ENCODE assay signal across 1 cellular context in the genomic region with DNA sequence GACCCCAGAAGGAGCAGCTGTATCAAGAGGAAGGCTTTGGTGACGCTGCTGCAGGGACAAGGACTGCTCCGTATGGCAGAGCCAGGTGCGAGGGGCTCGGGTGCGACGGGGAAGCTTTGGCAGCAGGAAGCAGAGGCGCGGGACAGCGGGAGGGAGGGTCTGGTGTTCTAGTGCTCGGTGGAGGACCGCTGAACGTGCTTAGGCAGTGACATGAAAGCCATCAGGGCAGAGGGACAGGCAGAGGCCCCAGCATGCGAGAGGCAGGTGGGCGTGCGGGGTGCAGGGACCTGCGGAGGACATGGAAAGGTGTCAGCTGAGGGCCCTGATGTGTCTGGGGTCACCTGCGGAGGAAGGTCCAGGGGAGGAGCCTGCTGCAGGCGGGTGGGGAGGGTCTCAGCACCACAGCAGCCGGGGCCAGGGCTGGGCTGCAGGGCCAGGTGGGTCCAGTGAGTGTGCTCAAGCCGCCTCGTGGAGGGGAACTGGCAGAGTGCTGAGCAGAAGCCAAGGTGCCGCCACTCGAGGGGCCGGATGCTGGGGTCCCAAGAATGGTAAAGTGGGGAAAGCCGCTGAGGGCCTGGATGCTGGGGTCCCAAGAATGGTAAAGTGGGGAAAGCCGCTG.
TF ChIP-seq lines count a peak whose summit lies in the region.

No MANE protein-coding gene starts in this region.

TF ChIP-seq in H1, 55 proteins besides CTCF, POLR2A, EP300 and RAD21:
- TF ChIP-seq RXRA (IDR thresholded peaks at IDR 0.05; ENCODE audit: insufficient read depth, low read depth, low read length) (no peak), GABPA (IDR thresholded peaks at IDR 0.05; ENCODE audit: borderline replicate concordance, insufficient read depth, low read length) (no peak), ZNF274 (IDR thresholded peaks at IDR 0.05; ENCODE audit: borderline replicate concordance, extremely low read depth, low read length) (no peak), RBBP5 (IDR thresholded peaks at IDR 0.05; ENCODE audit: borderline replicate concordance, low read depth, low read length) (no peak), GTF2F1 (IDR thresholded peaks at IDR 0.05; ENCODE audit: borderline replicate concordance, low read depth, low read length) (no peak), KDM5A (IDR thresholded peaks at IDR 0.05; ENCODE audit: low read length) (no peak), SUZ12 (IDR thresholded peaks at IDR 0.05; ENCODE audit: low read length) (no peak), MAFK (IDR thresholded peaks at IDR 0.05; ENCODE audit: low read depth, low read length) (no peak), NANOG (IDR thresholded peaks at IDR 0.05; ENCODE audit: insufficient read depth, low read depth, low read length, poor library complexity, severe bottlenecking) (no peak), SIX5 (IDR thresholded peaks at IDR 0.05; ENCODE audit: low read depth, low read length) (no peak), SP1 (IDR thresholded peaks at IDR 0.05; ENCODE audit: low read depth, low read length) (no peak), CEBPB (IDR thresholded peaks at IDR 0.05; ENCODE audit: low read depth, low read length) (no peak), BACH1 (IDR thresholded peaks at IDR 0.05; ENCODE audit: low read length) (no peak), JUN (IDR thresholded peaks at IDR 0.05; ENCODE audit: low read depth, low read length) (no peak), HDAC6 (IDR thresholded peaks at IDR 0.05; ENCODE audit: low read depth, low read length) (no peak), NRF1 (IDR thresholded peaks at IDR 0.05; ENCODE audit: low read depth, low read length) (no peak)
- TF ChIP-seq, protein P1, sequence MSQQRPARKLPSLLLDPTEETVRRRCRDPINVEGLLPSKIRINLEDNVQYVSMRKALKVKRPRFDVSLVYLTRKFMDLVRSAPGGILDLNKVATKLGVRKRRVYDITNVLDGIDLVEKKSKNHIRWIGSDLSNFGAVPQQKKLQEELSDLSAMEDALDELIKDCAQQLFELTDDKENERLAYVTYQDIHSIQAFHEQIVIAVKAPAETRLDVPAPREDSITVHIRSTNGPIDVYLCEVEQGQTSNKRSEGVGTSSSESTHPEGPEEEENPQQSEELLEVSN (IDR thresholded peaks at IDR 0.05), result no peak
- TF ChIP-seq, protein P2, sequence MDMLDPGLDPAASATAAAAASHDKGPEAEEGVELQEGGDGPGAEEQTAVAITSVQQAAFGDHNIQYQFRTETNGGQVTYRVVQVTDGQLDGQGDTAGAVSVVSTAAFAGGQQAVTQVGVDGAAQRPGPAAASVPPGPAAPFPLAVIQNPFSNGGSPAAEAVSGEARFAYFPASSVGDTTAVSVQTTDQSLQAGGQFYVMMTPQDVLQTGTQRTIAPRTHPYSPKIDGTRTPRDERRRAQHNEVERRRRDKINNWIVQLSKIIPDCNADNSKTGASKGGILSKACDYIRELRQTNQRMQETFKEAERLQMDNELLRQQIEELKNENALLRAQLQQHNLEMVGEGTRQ (IDR thresholded peaks at IDR 0.05; ENCODE audit: low read length), result no peak
